ENCODE assay signal across 10 cellular contexts in the genomic region with DNA sequence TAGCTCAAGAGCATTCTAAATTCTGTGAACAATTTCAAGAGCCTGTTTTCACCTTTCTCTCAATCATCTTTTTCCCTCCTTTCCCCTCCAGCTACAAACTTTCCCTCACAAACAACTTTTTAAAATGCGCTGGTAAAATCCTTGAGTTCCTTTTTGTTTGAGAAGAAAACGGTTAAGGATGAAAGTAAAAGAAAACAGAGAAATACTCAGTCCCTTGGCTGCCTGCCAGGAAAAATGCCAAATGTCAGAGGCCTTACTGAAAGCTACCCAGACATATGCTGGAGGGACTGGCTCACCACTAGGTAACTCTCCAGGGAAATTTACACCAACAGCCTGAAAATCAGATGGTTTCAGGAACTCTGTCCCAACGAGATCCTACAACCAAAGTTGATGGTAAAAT.
DNase-seq lines count a peak whose midpoint lies in the region; ATAC-seq lines count a peak whose summit lies in the region.
"Had no signal": no experiment of that assay in that cellular context is flagged by ENCODE, and none has a peak within 500 bp of the region (broad histone marks: within the 10 kb centered on the region; RNA-seq: fewer than 3 reads in every experiment).

No MANE protein-coding gene starts in this region.

- peak; percentile 44 for DNase-seq in NCI-H2227 (lab: John Stamatoyannopoulos, UW; ENCODE audit: unreplicated experiment)
- DNase-seq in NCI-H2227 treated with DMSO at 0.1 percent for 48 hours (lab: John Stamatoyannopoulos, UW): no peak
- DNase-seq in NCI-H69 (lab: John Stamatoyannopoulos, UW): peak; percentile 69
- DNase-seq in brain pericyte (ENCODE audit: low read depth, low spot score): peak; percentile 40
- DNase-seq in pons (ENCODE audit: low spot score): peak; percentile 42
- no peak for DNase-seq in NCI-H345 treated with DMSO at 0.1 percent for 48 hours (lab: John Stamatoyannopoulos, UW; ENCODE audit: unreplicated experiment)
- DNase-seq in cerebellar nuclear complex (lab: John Stamatoyannopoulos, UW): no peak

- no peak for ATAC-seq in GM21717 (IDR thresholded peaks at IDR 0.05; ENCODE audit: unreplicated experiment)
- ATAC-seq: CD8-positive, alpha-beta T cell; gastrocnemius medialis had no signal

Comparison
In these comparisons a context has a peak if more than half of its experiments do, and no peak if none do; other contexts are left out.
1. DNase-seq: peak in NCI-H2227 (single experiment), NCI-H69 (single experiment), brain pericyte (single experiment) and pons (single experiment); none in NCI-H2227 treated with DMSO at 0.1 percent for 48 hours (single experiment), NCI-H345 treated with DMSO at 0.1 percent for 48 hours (single experiment) and cerebellar nuclear complex (0 of 2).